In the genomic region with DNA sequence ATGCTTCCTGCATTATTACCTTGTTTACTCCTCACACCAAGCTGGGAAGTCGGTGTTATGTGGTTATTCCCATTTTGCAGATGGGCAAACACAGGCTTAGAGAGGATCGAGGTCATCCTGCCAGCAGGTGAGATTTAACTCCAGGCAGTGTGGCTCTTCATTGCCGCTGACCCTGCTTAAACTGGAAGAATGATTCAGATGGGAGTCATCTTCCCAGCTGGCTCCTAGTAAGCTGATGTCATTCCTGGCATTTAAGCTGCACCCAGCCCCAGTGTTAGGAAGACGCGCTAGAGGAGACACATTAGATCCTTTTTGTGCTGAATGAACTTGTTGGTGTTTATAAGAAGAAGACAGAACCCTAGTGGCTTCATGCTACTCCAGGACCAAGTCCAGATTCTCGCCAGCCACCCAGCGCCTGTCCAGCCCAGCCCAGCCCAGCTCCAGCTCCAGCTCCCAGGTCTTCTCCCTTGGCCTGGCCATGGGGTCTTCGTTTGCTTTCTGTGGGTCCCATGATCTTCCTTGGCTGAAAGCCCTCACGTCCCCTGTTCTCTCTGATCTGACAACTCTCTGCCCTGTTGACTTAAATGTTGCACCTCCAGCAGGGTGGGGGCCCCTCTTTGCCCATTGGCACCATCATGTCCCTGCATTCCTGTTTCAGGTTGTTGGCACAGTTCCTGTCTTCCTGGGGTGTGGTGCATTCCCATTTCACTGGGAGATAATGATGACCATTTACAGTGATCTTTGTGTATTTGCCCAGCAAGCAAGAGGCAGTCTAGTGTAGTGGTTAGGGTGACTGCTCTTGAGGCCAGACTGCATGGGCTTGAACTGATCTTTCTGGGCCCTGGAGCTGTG, we compare ENCODE assay signal across 10 cellular contexts. TPM values are rescaled to one million over a fixed set of nuclear protein-coding genes. Genes with fewer than 3 reads are reported as not detected.
DNase-seq lines count a peak whose midpoint lies in the region; ATAC-seq and TF ChIP-seq lines count a peak whose summit lies in the region.
"Had no signal": no experiment of that assay in that cellular context is flagged by ENCODE, and none has a peak within 500 bp of the region (broad histone marks: within the 10 kb centered on the region; RNA-seq: fewer than 3 reads in every experiment).

No MANE protein-coding gene starts in this region.

- TF ChIP-seq POLR2A in right lobe of liver (IDR thresholded peaks at IDR 0.05) (no peak), uterus (IDR thresholded peaks at IDR 0.05) (no peak)

- H3K27ac ChIP-seq in right lobe of liver (no peak overlapping the region), uterus (peak overlapping the region; percentile 58 to 65)
- H3K27ac ChIP-seq: BLaER1 had no signal

- peak in 3 of 4 donors; percentile 11 to 77 (median 18) for ATAC-seq in right lobe of liver
- no peak for ATAC-seq in HG03025 (IDR thresholded peaks at IDR 0.05; ENCODE audit: low FRiP score, unreplicated experiment)
- ATAC-seq in GM18858 (IDR thresholded peaks at IDR 0.05; ENCODE audit: unreplicated experiment), result no peak
- no peak for ATAC-seq in GM19455 (IDR thresholded peaks at IDR 0.05; ENCODE audit: unreplicated experiment)

- H3K36me3 ChIP-seq in right lobe of liver (no peaks in the 10 kb centered on the region), uterus (no peaks in the 10 kb centered on the region)
- H3K36me3 ChIP-seq: BLaER1 had no signal

- H3K9me3 ChIP-seq in right lobe of liver (no peaks in the 10 kb centered on the region), uterus (no peaks in the 10 kb centered on the region)
- H3K9me3 ChIP-seq: BLaER1 had no signal

- no peaks in the 10 kb centered on the region for H3K27me3 ChIP-seq in right lobe of liver
- no peaks in the 10 kb centered on the region for H3K27me3 ChIP-seq in uterus
- H3K27me3 ChIP-seq: BLaER1 had no signal

- intact Hi-C loops in right lobe of liver (cut with DNase I), result no loop called here
- intact Hi-C loops in uterus (cut with DNase I; ENCODE audit: low total_unique reads), result no loop called here

- H3K4me3 ChIP-seq in right lobe of liver (no peak overlapping the region), uterus (no peak overlapping the region)
- H3K4me3 ChIP-seq: BLaER1 had no signal

- no peaks in the 10 kb centered on the region for H3K4me1 ChIP-seq in right lobe of liver
- H3K4me1 ChIP-seq in uterus, result peaks cover 0 to 4% of the 10 kb centered on the region in 2 donors

- DNase-seq in SHP77 (lab: John Stamatoyannopoulos, UW) (peak; percentile 35 to 37), SHP77 treated with DMSO at 0.1 percent for 48 hours (lab: John Stamatoyannopoulos, UW) (no peak), brain pericyte (ENCODE audit: low read depth, low spot score) (peak; percentile 66), right lobe of liver (no peak), uterus (peak; percentile 63 to 74)
- DNase-seq: activated CD8-positive, alpha-beta memory T cell treated with anti-CD3 and anti-CD28 coated beads, Interleukin-2, amount 50 U/mL, for 4 hours had no signal

- 64% methylated on average over 6 of the region's 9 CpGs for WGBS in right lobe of liver (ENCODE audit: insufficient coverage, low coverage, low lambda C conversion rate, missing lambda C conversion rate)

- TF ChIP-seq CTCF in right lobe of liver (IDR thresholded peaks at IDR 0.05), result no peak
- no peak for TF ChIP-seq CTCF in uterus (IDR thresholded peaks at IDR 0.05)

RNA-seq across cellular contexts. Expression of a gene that starts 13.6 kb away (rescaled TPM):
- total RNA-seq in right lobe of liver, result 10 to 100 TPM; 14.2 to 21.3 (median 15.2) TPM
- total RNA-seq in uterus, result 10 to 100 TPM; 27.7 to 88.5 (median 41.7) TPM

Comparison
In these comparisons a context has a peak if more than half of its experiments do, and no peak if none do; other contexts are left out.
1. DNase-seq: peak in SHP77 (2 of 2), brain pericyte (single experiment) and uterus (2 of 2); none in SHP77 treated with DMSO at 0.1 percent for 48 hours (single experiment) and right lobe of liver (0 of 3).
2. ATAC-seq: peak in right lobe of liver (3 of 4); none in HG03025 (single experiment), GM18858 (single experiment) and GM19455 (single experiment).
3. H3K27ac ChIP-seq: peak in uterus (2 of 2); none in right lobe of liver (0 of 3).